In genomic region chr5:172361566-172362238, GRCh38 we compare ENCODE assay signal across 9 cellular contexts.
DNase-seq lines count a peak whose midpoint lies in the region; ATAC-seq, FAIRE-seq and TF ChIP-seq lines count a peak whose summit lies in the region.
"Had no signal": no experiment of that assay in that cellular context is flagged by ENCODE, and none has a peak within 500 bp of the region (broad histone marks: within the 10 kb centered on the region; RNA-seq: fewer than 3 reads in every experiment).

No MANE protein-coding gene starts in this region.

- no peaks in the 10 kb centered on the region for H3K4me1 Mint-ChIP-seq in CD4-positive, alpha-beta T cell (ENCODE audit: low read depth)

- no peaks in the 10 kb centered on the region for H3K36me3 Mint-ChIP-seq in CD4-positive, alpha-beta T cell (ENCODE audit: low read depth)
- H3K36me3 Mint-ChIP-seq: stimulated activated naive B cell treated with anti-CD40 and anti-IgM and Interleukin-4, amounts not matched to agents 10 μg/mL and 1 μg/mL and 100 μg/mL, for 72 hours had no signal

- no peaks in the 10 kb centered on the region for H3K9me3 ChIP-seq in body of pancreas
- H3K9me3 ChIP-seq in CD4-positive, alpha-beta T cell (ENCODE audit: control insufficient read depth, low read length) = no peaks in the 10 kb centered on the region

- TF ChIP-seq CTCF in body of pancreas (IDR thresholded peaks at IDR 0.05) (no peak), retinal pigment epithelial cell (conservative IDR thresholded peaks at IDR 0.05; ENCODE audit: low read depth, low read length) (no peak)
- no peak for TF ChIP-seq CTCF in CD4-positive, alpha-beta T cell (IDR thresholded peaks at IDR 0.05)

- no peak overlapping the region for H3K27ac Mint-ChIP-seq in CD4-positive, alpha-beta T cell
- H3K27ac Mint-ChIP-seq: stimulated activated naive B cell treated with anti-CD40 and anti-IgM and Interleukin-4, amounts not matched to agents 10 μg/mL and 1 μg/mL and 100 μg/mL, for 72 hours had no signal

- H3K36me3 ChIP-seq in body of pancreas (replicated peaks in 1 of 2; ENCODE audit: insufficient read depth in 1 of 2, low read depth in 2 of 2) = no peaks in the 10 kb centered on the region

- no peak for DNase-seq in GM18507 (ENCODE audit: extremely low spot score, insufficient read length, low read depth)
- peak; percentile 95 for DNase-seq in MV-4-11 (lab: John Stamatoyannopoulos, UW)
- peak in 2 of 4 donors; percentile 33 to 48 for DNase-seq in body of pancreas
- DNase-seq in retinal pigment epithelial cell (ENCODE audit: low read depth) = peak; percentile 44
- no peak for DNase-seq in CD4-positive, alpha-beta T cell
- DNase-seq: stimulated activated naive B cell treated with anti-CD40 and anti-IgM and Interleukin-4, amounts not matched to agents 10 μg/mL and 1 μg/mL and 100 μg/mL, for 72 hours had no signal

- H3K9me3 Mint-ChIP-seq in CD4-positive, alpha-beta T cell = no peaks in the 10 kb centered on the region
- H3K9me3 Mint-ChIP-seq: stimulated activated naive B cell treated with anti-CD40 and anti-IgM and Interleukin-4, amounts not matched to agents 10 μg/mL and 1 μg/mL and 100 μg/mL, for 72 hours had no signal

- POLR2A ChIA-PET in CD4-positive, alpha-beta T cell (lab: Charles Lee) = no interaction called here

- H3K4me3 Mint-ChIP-seq in CD4-positive, alpha-beta T cell = no peak overlapping the region
- H3K4me3 Mint-ChIP-seq: stimulated activated naive B cell treated with anti-CD40 and anti-IgM and Interleukin-4, amounts not matched to agents 10 μg/mL and 1 μg/mL and 100 μg/mL, for 72 hours had no signal

- 71 to 87% methylated on average over 9 of the region's 9 CpGs for WGBS in body of pancreas, 2 donors

- TF ChIP-seq POLR2A in body of pancreas (IDR thresholded peaks at IDR 0.05) = no peak

- ATAC-seq in body of pancreas = peak; percentile 48
- no peak for ATAC-seq in CD4-positive, alpha-beta T cell (ENCODE audit: poor library complexity)
- no peak for ATAC-seq in HG03342 (IDR thresholded peaks at IDR 0.05; ENCODE audit: unreplicated experiment)
- no peak for ATAC-seq in GM21825 (IDR thresholded peaks at IDR 0.05; ENCODE audit: unreplicated experiment)
- no peak for ATAC-seq in HG03139 (IDR thresholded peaks at IDR 0.05; ENCODE audit: unreplicated experiment)

- peak; percentile 15 for FAIRE-seq in GM18507 (lab: Jason Lieb, UNC)

- H3K4me3 ChIP-seq in body of pancreas (no peak overlapping the region), retinal pigment epithelial cell (ENCODE audit: low read length) (no peak overlapping the region)

- intact Hi-C loops in body of pancreas (cut with DNase I) = no loop called here
- intact Hi-C loops in CD4-positive, alpha-beta T cell (cut with DNase I, micrococcal nuclease) = no loop called here

- H3K4me1 ChIP-seq in body of pancreas = no peaks in the 10 kb centered on the region

- no peaks in the 10 kb centered on the region for H3K27me3 Mint-ChIP-seq in CD4-positive, alpha-beta T cell

- CTCF ChIA-PET in CD4-positive, alpha-beta T cell (lab: Charles Lee) = no interaction called here

- no peaks in the 10 kb centered on the region for H3K27me3 ChIP-seq in body of pancreas
- H3K27me3 ChIP-seq in CD4-positive, alpha-beta T cell (ENCODE audit: control insufficient read depth, insufficient read depth, low read length) = no peaks in the 10 kb centered on the region

- H3K27ac ChIP-seq in body of pancreas = no peak overlapping the region
- H3K27ac ChIP-seq in CD4-positive, alpha-beta T cell (ENCODE audit: low read depth, low read length) = no peak overlapping the region

Comparison
In these comparisons a context has a peak if more than half of its experiments do, and no peak if none do; other contexts are left out.
1. DNase-seq: peak in MV-4-11 (single experiment) and retinal pigment epithelial cell (single experiment); none in GM18507 (single experiment) and CD4-positive, alpha-beta T cell (0 of 10).